11 cellular contexts compared by ENCODE assay signal in the genomic region with DNA sequence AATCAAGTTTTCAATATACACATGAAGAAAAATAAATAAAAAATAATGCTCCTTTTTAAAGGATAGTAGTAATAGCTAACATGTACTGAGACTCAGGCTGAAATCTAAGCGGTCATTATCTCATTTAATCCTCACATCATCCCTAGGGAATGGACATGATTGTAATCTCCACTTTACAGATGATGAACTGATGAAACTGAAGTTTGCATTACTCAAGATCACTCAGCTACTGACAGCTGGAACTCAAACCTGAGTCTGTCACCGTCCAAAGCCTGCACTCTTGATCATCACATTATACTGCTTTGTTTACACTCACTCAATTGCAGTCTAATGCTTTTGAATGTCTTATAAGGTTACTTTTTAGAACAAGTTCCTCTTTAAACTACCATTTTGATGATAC. TPM values are rescaled to one million over a fixed set of nuclear protein-coding genes. Genes with fewer than 3 reads are reported as not detected.
DNase-seq lines count a peak whose midpoint lies in the region; ATAC-seq, FAIRE-seq and TF ChIP-seq lines count a peak whose summit lies in the region.
"Had no signal": no experiment of that assay in that cellular context is flagged by ENCODE, and none has a peak within 500 bp of the region (broad histone marks: within the 10 kb centered on the region; RNA-seq: fewer than 3 reads in every experiment).

No MANE protein-coding gene starts in this region.

- no peaks in the 10 kb centered on the region for H3K36me3 Mint-ChIP-seq in astrocyte (ENCODE audit: low read depth, unreplicated experiment)
- H3K36me3 Mint-ChIP-seq in activated CD8-positive, alpha-beta T cell treated with anti-CD3 and anti-CD28 coated beads for 36 hours (ENCODE audit: low read depth) = no peaks in the 10 kb centered on the region

- intact Hi-C loops in A673 (cut with micrococcal nuclease; ENCODE audit: unreplicated experiment) (loop anchor here (5.0 kb wide), 1 partner anchor 323 kb away; no protein-coding TSS in a partner anchor), lower lobe of right lung (cut with DNase I) (no loop called here)
- intact Hi-C loops in activated CD8-positive, alpha-beta T cell treated with anti-CD3 and anti-CD28 coated beads for 36 hours (cut with micrococcal nuclease) = loop anchor here (5.0 kb wide), 1 partner anchor 68 kb away; no protein-coding TSS in a partner anchor

- no peak overlapping the region for H3K9ac ChIP-seq in HUES6 (ENCODE audit: low read length)
- no peak overlapping the region for H3K9ac ChIP-seq in astrocyte (ENCODE audit: low read length)

- H4K20me1 ChIP-seq in astrocyte (ENCODE audit: insufficient read depth, low read length) = peaks cover 73% of the 10 kb centered on the region

- no peak overlapping the region for H2AFZ ChIP-seq in astrocyte (ENCODE audit: low read depth, low read length)

- no peaks in the 10 kb centered on the region for H3K27me3 ChIP-seq in A673 (replicated peaks; ENCODE audit: insufficient read depth, low read depth, low read length, poor library complexity)
- H3K27me3 ChIP-seq in HUES6 (ENCODE audit: control insufficient read depth, insufficient read depth, low read length) = no peaks in the 10 kb centered on the region
- H3K27me3 ChIP-seq in astrocyte (ENCODE audit: insufficient read depth, low read length) = no peaks in the 10 kb centered on the region
- no peaks in the 10 kb centered on the region for H3K27me3 ChIP-seq in lower lobe of right lung (ENCODE audit: low read depth)
- H3K27me3 ChIP-seq: ovary had no signal

- H3K27ac Mint-ChIP-seq in astrocyte (ENCODE audit: unreplicated experiment) = no peak overlapping the region
- H3K27ac Mint-ChIP-seq in activated CD8-positive, alpha-beta T cell treated with anti-CD3 and anti-CD28 coated beads for 36 hours = no peak overlapping the region
- H3K27ac Mint-ChIP-seq: B cell had no signal

- H3K4me3 ChIP-seq in A673 (ENCODE audit: low read depth, low read length, poor library complexity, severe bottlenecking) (peak overlapping the region; percentile 75), HUES6 (ENCODE audit: low read depth, low read length) (peak overlapping the region; percentile 18; the same call in 1 of the 2 replicates), astrocyte (ENCODE audit: insufficient read depth, low read depth, low read length) (no peak overlapping the region), lower lobe of right lung (no peak overlapping the region)
- H3K4me3 ChIP-seq: ovary had no signal

- CTCF ChIA-PET in A673 (lab: Charles Lee) = no interaction called here
- CTCF ChIA-PET in activated CD8-positive, alpha-beta T cell treated with anti-CD3 and anti-CD28 coated beads for 36 hours (lab: Charles Lee) = interaction anchor here (1.4 to 17.5 kb wide), 4 partner anchors 9 to 297 kb away, joined by 4 to 349 read pairs (median 10); no protein-coding TSS in a partner anchor

- no peaks in the 10 kb centered on the region for H3K27me3 Mint-ChIP-seq in astrocyte (ENCODE audit: low read depth, unreplicated experiment)
- no peaks in the 10 kb centered on the region for H3K27me3 Mint-ChIP-seq in activated CD8-positive, alpha-beta T cell treated with anti-CD3 and anti-CD28 coated beads for 36 hours
- H3K27me3 Mint-ChIP-seq: B cell had no signal

- DNase-seq in A673 (ENCODE audit: low spot score) (peak; percentile 59), astrocyte (ENCODE audit: low read depth) (no peak), lower lobe of right lung (no peak), NCI-H748 treated with DMSO at 0.1 percent for 48 hours (lab: John Stamatoyannopoulos, UW) (no peak), left lobe of liver (ENCODE audit: low spot score) (no peak)
- DNase-seq in activated CD8-positive, alpha-beta T cell treated with anti-CD3 and anti-CD28 coated beads for 36 hours = no peak
- DNase-seq: activated T-cell treated with anti-CD3 and anti-CD28 coated beads, Interleukin-2, amount 50 U/mL, for 4 hours; ovary had no signal

- H3K27ac ChIP-seq in A673 (ENCODE audit: low read depth, low read length, poor library complexity, severe bottlenecking) (no peak overlapping the region), HUES6 (ENCODE audit: low read depth, low read length) (no peak overlapping the region), astrocyte (ENCODE audit: low read depth, low read length) (no peak overlapping the region), lower lobe of right lung (peak overlapping the region; percentile 94)
- H3K27ac ChIP-seq: ovary had no signal

- H3K9me3 ChIP-seq in A673 (ENCODE audit: low read depth, low read length, poor library complexity, severe bottlenecking) (no peaks in the 10 kb centered on the region), HUES6 (ENCODE audit: control insufficient read depth, insufficient read depth, low read depth, low read length) (no peaks in the 10 kb centered on the region), astrocyte (ENCODE audit: insufficient read depth, low read depth, low read length) (no peaks in the 10 kb centered on the region), lower lobe of right lung (no peaks in the 10 kb centered on the region)
- H3K9me3 ChIP-seq: ovary had no signal

- H3K9me3 Mint-ChIP-seq in astrocyte (ENCODE audit: unreplicated experiment) = peaks cover 4% of the 10 kb centered on the region
- no peaks in the 10 kb centered on the region for H3K9me3 Mint-ChIP-seq in activated CD8-positive, alpha-beta T cell treated with anti-CD3 and anti-CD28 coated beads for 36 hours
- H3K9me3 Mint-ChIP-seq: activated T-cell treated with anti-CD3 and anti-CD28 coated beads, Interleukin-2, amount 50 U/mL, for 4 hours had no signal

- ATAC-seq in lower lobe of right lung (no peak), GM18870 (IDR thresholded peaks at IDR 0.05; ENCODE audit: unreplicated experiment) (no peak), left lobe of liver (no peak)
- no peak for ATAC-seq in activated CD8-positive, alpha-beta T cell treated with anti-CD3 and anti-CD28 coated beads for 36 hours
- ATAC-seq: activated T-cell treated with anti-CD3 and anti-CD28 coated beads, Interleukin-2, amount 50 U/mL, for 4 hours had no signal

- H3K36me3 ChIP-seq in A673 (ENCODE audit: insufficient read depth, low read length, poor library complexity, severe bottlenecking) (no peaks in the 10 kb centered on the region), HUES6 (ENCODE audit: control insufficient read depth, insufficient read depth, low read length) (no peaks in the 10 kb centered on the region), astrocyte (ENCODE audit: insufficient read depth, low read length) (no peaks in the 10 kb centered on the region), lower lobe of right lung (no peaks in the 10 kb centered on the region)
- H3K36me3 ChIP-seq: ovary had no signal

- POLR2A ChIA-PET in A673 (lab: Charles Lee; ENCODE audit: low non-redundant PET) = no interaction called here
- POLR2A ChIA-PET in activated CD8-positive, alpha-beta T cell treated with anti-CD3 and anti-CD28 coated beads for 36 hours (lab: Charles Lee) = no interaction called here

- H3K4me1 Mint-ChIP-seq in astrocyte (ENCODE audit: low read depth, unreplicated experiment) = peaks cover 42% of the 10 kb centered on the region
- H3K4me1 Mint-ChIP-seq in activated CD8-positive, alpha-beta T cell treated with anti-CD3 and anti-CD28 coated beads for 36 hours (ENCODE audit: low read depth) = peaks cover 55% of the 10 kb centered on the region

- H3K4me3 Mint-ChIP-seq in astrocyte (ENCODE audit: unreplicated experiment) = peak overlapping the region; percentile 95
- H3K4me3 Mint-ChIP-seq in activated CD8-positive, alpha-beta T cell treated with anti-CD3 and anti-CD28 coated beads for 36 hours = no peak overlapping the region

- H3K4me2 ChIP-seq in astrocyte (ENCODE audit: low read length) = peak overlapping the region; percentile 98

- TF ChIP-seq CTCF in A673 (conservative IDR thresholded peaks at IDR 0.05; ENCODE audit: low read depth, low read length) = no peak
- no peak for TF ChIP-seq CTCF in astrocyte (IDR thresholded peaks at IDR 0.05; ENCODE audit: insufficient read depth, low read depth, low read length)
- TF ChIP-seq CTCF in lower lobe of right lung (IDR thresholded peaks at IDR 0.05) = no peak
- no peak for TF ChIP-seq CTCF in activated CD8-positive, alpha-beta T cell treated with anti-CD3 and anti-CD28 coated beads for 36 hours (IDR thresholded peaks at IDR 0.05)

- H3K4me1 ChIP-seq in A673 (ENCODE audit: insufficient read depth, low read length, poor library complexity, severe bottlenecking) (peaks cover 67% of the 10 kb centered on the region), HUES6 (ENCODE audit: control insufficient read depth, insufficient read depth, low read length) (peaks cover 41% of the 10 kb centered on the region), astrocyte (ENCODE audit: insufficient read depth, low read length) (peaks cover 36% of the 10 kb centered on the region), lower lobe of right lung (peaks cover 78% of the 10 kb centered on the region)

- peaks cover 78% of the 10 kb centered on the region for H3K79me2 ChIP-seq in astrocyte (ENCODE audit: insufficient read depth, low read length)

- no peak for FAIRE-seq in astrocyte (lab: Jason Lieb, UNC)

- no TSS peak for BruUV-seq in A673 (replicated peaks; lab: Mats Ljungman, UMichigan)

RNA-seq across cellular contexts. Expression of a gene that starts 3.2 kb away (rescaled TPM):
- total RNA-seq in A673 (2021) (96.1 and 101 TPM in 2 replicates), astrocyte (281 and 305 TPM in 2 replicates), lower lobe of right lung (138 TPM), left lobe of liver (24.2 TPM)
- 10 to 100 TPM; 27.4 to 33.6 TPM for total RNA-seq in activated CD8-positive, alpha-beta T cell treated with anti-CD3 and anti-CD28 coated beads for 36 hours

RNA-seq across cellular contexts. Expression of a gene that starts 54.2 kb away (rescaled TPM):
- total RNA-seq in A673 (2021) = 71.4 and 74.6 TPM in 2 replicates
- 220 and 225 TPM in 2 replicates for total RNA-seq in astrocyte
- total RNA-seq in lower lobe of right lung = 55.0 TPM
- total RNA-seq in left lobe of liver = 20.5 TPM
- under 1 TPM; 0.31 to 0.45 TPM for total RNA-seq in activated CD8-positive, alpha-beta T cell treated with anti-CD3 and anti-CD28 coated beads for 36 hours
- total RNA-seq: B cell had no signal

Comparison
In these comparisons a context has a peak if more than half of its experiments do, and no peak if none do; other contexts are left out.
1. H3K4me3 ChIP-seq: peak in A673 (single experiment) and HUES6 (single experiment); none in astrocyte (single experiment) and lower lobe of right lung (single experiment).
2. RNA of a gene that starts 54.2 kb away (total RNA-seq): 220 to 225 TPM in astrocyte, 71.4 to 74.6 TPM in A673, 55.0 TPM in lower lobe of right lung (single experiment) and 20.5 TPM in left lobe of liver (single experiment); 0.31 to 0.45 TPM in activated CD8-positive, alpha-beta T cell treated with anti-CD3 and anti-CD28 coated beads for 36 hours; every median in the first group is over 10 times any median in the second.